ENCODE assay signal across 17 cellular contexts in the genomic region with DNA sequence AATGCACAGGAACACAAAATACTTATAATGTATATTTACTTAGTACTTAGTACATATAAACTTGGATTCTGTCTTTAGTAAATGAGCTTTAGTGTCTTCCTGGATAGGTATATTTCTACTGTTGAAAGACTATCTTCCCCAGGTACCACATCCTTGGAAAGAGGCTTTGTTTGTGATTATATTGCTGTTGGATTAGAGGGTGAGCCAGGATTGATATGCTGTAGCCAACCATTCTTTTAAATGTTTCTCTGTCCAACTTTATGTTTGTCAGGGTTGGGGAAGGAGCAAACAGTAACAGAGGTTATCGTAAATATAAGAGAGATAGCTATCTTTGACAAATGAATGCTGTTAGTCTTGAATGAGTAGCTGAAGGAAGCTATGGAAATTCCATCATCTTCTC.
DNase-seq lines count a peak whose midpoint lies in the region; ATAC-seq and TF ChIP-seq lines count a peak whose summit lies in the region.
"Had no signal": no experiment of that assay in that cellular context is flagged by ENCODE, and none has a peak within 500 bp of the region (broad histone marks: within the 10 kb centered on the region; RNA-seq: fewer than 3 reads in every experiment).

No MANE protein-coding gene starts in this region.

- TF ChIP-seq CTCF in C4-2B (conservative IDR thresholded peaks at IDR 0.05): no peak
- no peak for TF ChIP-seq CTCF in Panc1 (IDR thresholded peaks at IDR 0.05)
- no peak for TF ChIP-seq CTCF in VCaP (conservative IDR thresholded peaks at IDR 0.05)

- H3K36me3 ChIP-seq in Panc1 (ENCODE audit: control insufficient read depth, insufficient read depth, low read length): no peaks in the 10 kb centered on the region
- H3K36me3 ChIP-seq: BE2C, BLaER1 had no signal

- no peaks in the 10 kb centered on the region for H3K9me3 ChIP-seq in Panc1 (ENCODE audit: control insufficient read depth, insufficient read depth, low read depth, low read length)
- H3K9me3 ChIP-seq: A549, BE2C, Caco-2 had no signal

- CTCF ChIA-PET in Panc1 (lab: Charles Lee): no interaction called here

- in situ Hi-C loops in Panc1 (cut with HindIII; ENCODE audit: low pct_unique_long_range_greater_than_20kb, low sequenced_read_pairs): no loop called here

- H3K4me1 ChIP-seq in Panc1 (ENCODE audit: control insufficient read depth, insufficient read depth, low read length): no peaks in the 10 kb centered on the region
- H3K4me1 ChIP-seq: A549, BE2C, Caco-2 had no signal

- H3K27me3 ChIP-seq in Panc1 (ENCODE audit: control insufficient read depth, insufficient read depth, low read length): no peaks in the 10 kb centered on the region
- H3K27me3 ChIP-seq: BE2C, BLaER1 had no signal

- POLR2A ChIA-PET in Panc1 (lab: Charles Lee): no interaction called here

- H3K4me3 ChIP-seq in Panc1 (ENCODE audit: low read depth in 2 of 2, low read length in 2 of 2): no peak overlapping the region
- H3K4me3 ChIP-seq: A549, BLaER1 had no signal

- no TSS peak for BruUV-seq in Panc1 (replicated peaks; lab: Mats Ljungman, UMichigan)

- ATAC-seq in Panc1 (no peak), HG03469 (IDR thresholded peaks at IDR 0.05; ENCODE audit: unreplicated experiment) (no peak)
- ATAC-seq: A549; CD8-positive, alpha-beta T cell had no signal

- intact Hi-C loops in Panc1 (cut with micrococcal nuclease; ENCODE audit: unreplicated experiment): no loop called here

- H3K27ac ChIP-seq in C4-2B (peak overlapping the region; percentile 88), Panc1 (ENCODE audit: low read length) (peak overlapping the region; percentile 6; the same call in 1 of the 2 replicates), VCaP (peak overlapping the region; percentile 78)
- H3K27ac ChIP-seq: A549, BLaER1 had no signal

- DNase-seq in Panc1 (ENCODE audit: low read depth, low spot score): no peak
- no peak for DNase-seq in AML-193 (lab: John Stamatoyannopoulos, UW)
- no peak for DNase-seq in hippocampal formation (lab: John Stamatoyannopoulos, UW)
- no peak for DNase-seq in NCI-H146 (lab: John Stamatoyannopoulos, UW)
- DNase-seq: BE2C; C1 segment of cervical spinal cord; Caco-2; Calu3; CD4-positive, alpha-beta T cell; CD8-positive, alpha-beta T cell; DMS79 treated with DMSO at 0.1 percent for 48 hours; GF-D8 had no signal

Comparison
In these comparisons a context has a peak if more than half of its experiments do, and no peak if none do; other contexts are left out.
1. H3K27ac ChIP-seq: peak in every context shown above with its lines; median percentile 88 in C4-2B; 78 in VCaP; 6 in Panc1.